ENCODE assay signal across 21 cellular contexts in genomic region chr16:75312875-75313274, GRCh38.
DNase-seq lines count a peak whose midpoint lies in the region; ATAC-seq and TF ChIP-seq lines count a peak whose summit lies in the region.
"Had no signal": no experiment of that assay in that cellular context is flagged by ENCODE, and none has a peak within 500 bp of the region (broad histone marks: within the 10 kb centered on the region; RNA-seq: fewer than 3 reads in every experiment).

No MANE protein-coding gene starts in this region.

- H3K27ac ChIP-seq in IMR-90 (ENCODE audit: insufficient read depth, low read length) (no peak overlapping the region), dorsolateral prefrontal cortex (peak overlapping the region in 57 of 59 donors; percentile 2 to 95 (median 79)), thoracic aorta (peak overlapping the region; percentile 67 to 73)
- H3K27ac ChIP-seq: RWPE1, SJCRH30 had no signal

- H3K36me3 ChIP-seq in IMR-90 (ENCODE audit: control insufficient read depth, insufficient read depth, low read length) = peaks cover 3% of the 10 kb centered on the region
- no peaks in the 10 kb centered on the region for H3K36me3 ChIP-seq in thoracic aorta
- H3K36me3 ChIP-seq: SJCRH30 had no signal

- TF ChIP-seq POLR2A in IMR-90 (IDR thresholded peaks at IDR 0.05; ENCODE audit: low read depth, low read length) = no peak

- BruUV-seq in IMR-90 (replicated peaks; lab: Mats Ljungman, UMichigan) = no TSS peak

- peaks cover 12% of the 10 kb centered on the region for H3K36me3 Mint-ChIP-seq in activated T-helper 2 cell treated with anti-CD3 and anti-CD28 coated beads, Interferon-gamma antibody, Interleukin-2, Interleukin-4, amounts not matched to agents 10 μg/mL and 5 μg/mL and 100 μg/mL, durations not matched to agents 14 hours and 24 hours and 36 hours (ENCODE audit: low read depth)

- peaks cover 8% of the 10 kb centered on the region for H3K4me1 Mint-ChIP-seq in activated T-helper 2 cell treated with anti-CD3 and anti-CD28 coated beads, Interferon-gamma antibody, Interleukin-2, Interleukin-4, amounts not matched to agents 10 μg/mL and 5 μg/mL and 100 μg/mL, durations not matched to agents 14 hours and 24 hours and 36 hours (ENCODE audit: low read depth)
- H3K4me1 Mint-ChIP-seq: B cell had no signal

- H2AFZ ChIP-seq in IMR-90 (replicated peaks; ENCODE audit: low read length, poor library complexity) = no peak overlapping the region

- H4K8ac ChIP-seq in IMR-90 (ENCODE audit: low read depth in 2 of 2, low read length in 2 of 2) = no peak overlapping the region

- no peak overlapping the region for H3K4me3 Mint-ChIP-seq in activated T-helper 2 cell treated with anti-CD3 and anti-CD28 coated beads, Interferon-gamma antibody, Interleukin-2, Interleukin-4, amounts not matched to agents 10 μg/mL and 5 μg/mL and 100 μg/mL, durations not matched to agents 14 hours and 24 hours and 36 hours (ENCODE audit: low read depth)
- H3K4me3 Mint-ChIP-seq: B cell; CD4-positive, alpha-beta T cell had no signal

- H3K18ac ChIP-seq in IMR-90 (ENCODE audit: low read depth, low read length) = no peak overlapping the region; the same call in 1 of the 2 replicates

- peak overlapping the region; percentile 31; the same call in 1 of the 2 replicates for H2BK20ac ChIP-seq in IMR-90 (ENCODE audit: low read depth, low read length)

- no peaks in the 10 kb centered on the region for H3K27me3 ChIP-seq in IMR-90 (ENCODE audit: control insufficient read depth, insufficient read depth, low read length)
- H3K27me3 ChIP-seq in dorsolateral prefrontal cortex = no peaks in the 10 kb centered on the region
- H3K27me3 ChIP-seq in thoracic aorta (replicated peaks; ENCODE audit: insufficient read depth) = no peaks in the 10 kb centered on the region
- H3K27me3 ChIP-seq: SJCRH30 had no signal

- no peaks in the 10 kb centered on the region; the same call in 1 of the 2 replicates for H3K9me1 ChIP-seq in IMR-90 (ENCODE audit: insufficient read depth, low read length)

- no peak for ATAC-seq in IMR-90 (ENCODE audit: low read depth)
- ATAC-seq in thoracic aorta (ENCODE audit: insufficient number of reproducible peaks, low FRiP score, low read depth) = no peak
- no peak for ATAC-seq in GM18907 (IDR thresholded peaks at IDR 0.05; ENCODE audit: unreplicated experiment)
- ATAC-seq: HCT116, PC-3 had no signal

- H3K4ac ChIP-seq in IMR-90 (ENCODE audit: low read depth, low read length) = no peak overlapping the region

- no peak for TF ChIP-seq RAD21 in IMR-90 (IDR thresholded peaks at IDR 0.05; ENCODE audit: low read length)

- in situ Hi-C loops in IMR-90 (cut with MboI; ENCODE audit: low sequenced_read_pairs) = no loop called here
- in situ Hi-C loops in ACHN (cut with HindIII; ENCODE audit: low pct_ligation_motif_present, low pct_unique_long_range_greater_than_20kb, low sequenced_read_pairs) = no loop called here

- H3K4me3 ChIP-seq in IMR-90 (ENCODE audit: insufficient read depth, low read depth, low read length) (no peak overlapping the region), dorsolateral prefrontal cortex (no peak overlapping the region), thoracic aorta (no peak overlapping the region)
- H3K4me3 ChIP-seq: SJCRH30 had no signal

- no peak overlapping the region for H2BK5ac ChIP-seq in IMR-90 (ENCODE audit: low read depth, low read length, poor library complexity, severe bottlenecking)

- H3K4me1 ChIP-seq in IMR-90 (ENCODE audit: control insufficient read depth, insufficient read depth, low read length) (peaks cover 3% of the 10 kb centered on the region), thoracic aorta (ENCODE audit: control insufficient read depth in 1 of 2, low read depth in 2 of 2) (peaks cover 16 to 30% of the 10 kb centered on the region in 2 donors)
- H3K4me1 ChIP-seq: SJCRH30 had no signal

- no peak overlapping the region; the same call in 1 of the 2 replicates for H2BK120ac ChIP-seq in IMR-90 (ENCODE audit: low read depth, low read length)

- no peak overlapping the region for H3K27ac Mint-ChIP-seq in activated T-helper 2 cell treated with anti-CD3 and anti-CD28 coated beads, Interferon-gamma antibody, Interleukin-2, Interleukin-4, amounts not matched to agents 10 μg/mL and 5 μg/mL and 100 μg/mL, durations not matched to agents 14 hours and 24 hours and 36 hours
- H3K27ac Mint-ChIP-seq: B cell; CD4-positive, alpha-beta T cell had no signal

- no peak for TF ChIP-seq CTCF in IMR-90 (conservative IDR thresholded peaks at IDR 0.05; ENCODE audit: low read depth, low read length)
- TF ChIP-seq CTCF in dorsolateral prefrontal cortex (IDR thresholded peaks at IDR 0.05 in 54 of 56, conservative IDR thresholded peaks at IDR 0.05 in 2 of 56; ENCODE audit: low read depth in 1 of 56, partially characterized antibody in 56 of 56) = peak in 17 of 56 donors; percentile 10 to 46 (median 23)
- no peak for TF ChIP-seq CTCF in thoracic aorta (IDR thresholded peaks at IDR 0.05)

- H3K79me1 ChIP-seq in IMR-90 (ENCODE audit: low read depth in 1 of 2, low read length in 2 of 2) = peaks cover 9 to 29% of the 10 kb centered on the region in 2 experiments

- H2AK9ac ChIP-seq in IMR-90 (replicated peaks; ENCODE audit: low read depth, low read length, poor library complexity) = no peak overlapping the region

- H3K9ac ChIP-seq in IMR-90 (ENCODE audit: low read depth, low read length) = no peak overlapping the region

- H3K4me2 ChIP-seq in IMR-90 (ENCODE audit: low read depth, low read length) = no peak overlapping the region

- no peaks in the 10 kb centered on the region for H4K20me1 ChIP-seq in IMR-90 (ENCODE audit: insufficient read depth, low read length)

- H3K56ac ChIP-seq in IMR-90 (ENCODE audit: extremely low read depth, insufficient read depth, low read length) = no peak overlapping the region

- no peaks in the 10 kb centered on the region for H3K9me3 Mint-ChIP-seq in activated T-helper 2 cell treated with anti-CD3 and anti-CD28 coated beads, Interferon-gamma antibody, Interleukin-2, Interleukin-4, amounts not matched to agents 10 μg/mL and 5 μg/mL and 100 μg/mL, durations not matched to agents 14 hours and 24 hours and 36 hours
- H3K9me3 Mint-ChIP-seq: CD4-positive, alpha-beta T cell had no signal

- intact Hi-C loops in IMR-90 (cut with micrococcal nuclease) (no loop called here), dorsolateral prefrontal cortex (cut with DNase I) (loop anchor here in 1 of 2 donors (5.0 kb wide), 1 partner anchor 61 kb away; the partner anchor contains the start of gene BCAR1)
- intact Hi-C loops in activated T-helper 2 cell treated with anti-CD3 and anti-CD28 coated beads, Interferon-gamma antibody, Interleukin-2, Interleukin-4, amounts not matched to agents 10 μg/mL and 5 μg/mL and 100 μg/mL, durations not matched to agents 14 hours and 24 hours and 36 hours (cut with micrococcal nuclease) = no loop called here

- POLR2A ChIA-PET in IMR-90 (lab: Charles Lee; ENCODE audit: unreplicated experiment) = interaction anchor here (0.6 kb wide), 1 partner anchor 8 kb away, joined by 5 read pairs; no protein-coding TSS in a partner anchor

- no peak overlapping the region for H2BK15ac ChIP-seq in IMR-90 (ENCODE audit: low read depth, low read length)

- H4K91ac ChIP-seq in IMR-90 (ENCODE audit: insufficient read depth, low read depth, low read length) = no peak overlapping the region

- H3K14ac ChIP-seq in IMR-90 (replicated peaks; ENCODE audit: low read depth, low read length) = no peak overlapping the region

- dilution Hi-C loops in IMR-90 (cut with HindIII; ENCODE audit: low sequenced_read_pairs, unreplicated experiment) = no loop called here

- H3K9me3 ChIP-seq in IMR-90 (ENCODE audit: control insufficient read depth, insufficient read depth, low read length) (no peaks in the 10 kb centered on the region), thoracic aorta (no peaks in the 10 kb centered on the region)
- H3K9me3 ChIP-seq: SJCRH30 had no signal

- no peak overlapping the region for H4K5ac ChIP-seq in IMR-90 (ENCODE audit: low read depth, low read length)

- H3K27me3 Mint-ChIP-seq in activated T-helper 2 cell treated with anti-CD3 and anti-CD28 coated beads, Interferon-gamma antibody, Interleukin-2, Interleukin-4, amounts not matched to agents 10 μg/mL and 5 μg/mL and 100 μg/mL, durations not matched to agents 14 hours and 24 hours and 36 hours (ENCODE audit: low read depth) = peaks cover 33% of the 10 kb centered on the region
- H3K27me3 Mint-ChIP-seq: CD4-positive, alpha-beta T cell had no signal

- CTCF ChIA-PET in IMR-90 (lab: Yijun Ruan, JAX) = interaction anchor here (0.5 kb wide), 1 partner anchor 241 kb away, joined by 4 read pairs; no protein-coding TSS in a partner anchor

- no peak overlapping the region for H2AK5ac ChIP-seq in IMR-90 (ENCODE audit: low read depth, low read length)

- WGBS in IMR-90 (ENCODE audit: extremely low coverage in 2 of 2, insufficient read length in 1 of 2), 2 experiments = no CpG with 5 or more reads among the region's 4 CpGs

- H3K23ac ChIP-seq in IMR-90 (ENCODE audit: low read depth, low read length) = no peak overlapping the region

- no peak for DNase-seq in IMR-90
- peak in 1 of 10 donors; percentile 25 for DNase-seq in dorsolateral prefrontal cortex
- DNase-seq in midbrain (lab: John Stamatoyannopoulos, UW) = peak; percentile 52
- no peak for DNase-seq in thoracic aorta (ENCODE audit: low spot score)
- DNase-seq in ACHN = no peak
- DNase-seq in activated T-helper 2 cell treated with anti-CD3 and anti-CD28 coated beads, Interferon-gamma antibody, Interleukin-2, Interleukin-4, amounts not matched to agents 10 μg/mL and 5 μg/mL and 100 μg/mL, durations not matched to agents 14 hours and 24 hours and 36 hours (ENCODE audit: low spot score) = no peak
- DNase-seq: Calu3; CD4-positive, alpha-beta T cell; DMS53; KG1; NCI-H1436; NCI-H2029; NCI-H2171 treated with DMSO at 0.1 percent for 48 hours; NCI-H446 treated with DMSO at 0.1 percent for 48 hours; NCI-H748 treated with DMSO at 0.1 percent for 48 hours; PC-3; SJCRH30 had no signal

TF ChIP-seq in IMR-90, 13 proteins besides CTCF, POLR2A, EP300 and RAD21:
- TF ChIP-seq, protein P1, sequence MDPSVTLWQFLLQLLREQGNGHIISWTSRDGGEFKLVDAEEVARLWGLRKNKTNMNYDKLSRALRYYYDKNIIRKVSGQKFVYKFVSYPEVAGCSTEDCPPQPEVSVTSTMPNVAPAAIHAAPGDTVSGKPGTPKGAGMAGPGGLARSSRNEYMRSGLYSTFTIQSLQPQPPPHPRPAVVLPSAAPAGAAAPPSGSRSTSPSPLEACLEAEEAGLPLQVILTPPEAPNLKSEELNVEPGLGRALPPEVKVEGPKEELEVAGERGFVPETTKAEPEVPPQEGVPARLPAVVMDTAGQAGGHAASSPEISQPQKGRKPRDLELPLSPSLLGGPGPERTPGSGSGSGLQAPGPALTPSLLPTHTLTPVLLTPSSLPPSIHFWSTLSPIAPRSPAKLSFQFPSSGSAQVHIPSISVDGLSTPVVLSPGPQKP (IDR thresholded peaks at IDR 0.05; ENCODE audit: borderline replicate concordance, low read depth, low read length) = no peak
TF ChIP-seq in IMR-90: peak in this region for 0.
